Comparison of ENCODE assay signal across 18 cellular contexts in genomic region chr21:42353623-42354022, GRCh38. TPM values are rescaled to one million over a fixed set of nuclear protein-coding genes. Genes with fewer than 3 reads are reported as not detected.
DNase-seq lines count a peak whose midpoint lies in the region; ATAC-seq, FAIRE-seq and TF ChIP-seq lines count a peak whose summit lies in the region.
"Had no signal": no experiment of that assay in that cellular context is flagged by ENCODE, and none has a peak within 500 bp of the region (broad histone marks: within the 10 kb centered on the region; RNA-seq: fewer than 3 reads in every experiment).

No MANE protein-coding gene starts in this region.

- SMC1A ChIA-PET in GM12878 (lab: Charles Lee; ENCODE audit: uncharacterized antibody, unreplicated experiment): interaction anchor here (0.8 kb wide), 1 partner anchor 17 kb away, joined by 3 read pairs; no protein-coding TSS in a partner anchor

- in situ Hi-C loops in GM12878 (cut with MboI): no loop called here

- TF ChIP-seq CTCF in GM12878 (IDR thresholded peaks at IDR 0.05 in 2 of 3, conservative IDR thresholded peaks at IDR 0.05 in 1 of 3; ENCODE audit: control insufficient read depth in 2 of 3, extremely low read depth in 1 of 3, insufficient read depth in 1 of 3, low read depth in 3 of 3, low read length in 3 of 3): no peak

- peaks cover 15% of the 10 kb centered on the region; the same call in 2 of the 3 replicates for H3K9me3 ChIP-seq in GM12878 (replicated peaks; ENCODE audit: control insufficient read depth, insufficient read depth, low read length)

- no peak for TF ChIP-seq RAD21 in GM12878 (IDR thresholded peaks at IDR 0.05; ENCODE audit: insufficient read depth, low read depth, low read length)

- POLR2A ChIA-PET in activated naive CD8-positive, alpha-beta T cell treated with anti-CD3 and anti-CD28 coated beads, Interleukin-2, amount 10 ng/mL, durations not matched to agents 7 days and 5 days (lab: Charles Lee): no interaction called here
- POLR2A ChIA-PET in GM12878 (lab: Charles Lee): interaction anchor here (0.6 kb wide), 1 partner anchor 416 kb away, joined by 3 read pairs; no protein-coding TSS in a partner anchor

- TF ChIP-seq EP300 in GM12878 (IDR thresholded peaks at IDR 0.05; ENCODE audit: borderline replicate concordance in 1 of 2, control insufficient read depth in 1 of 2, low read depth in 2 of 2, low read length in 2 of 2): no peak

- RAD21 ChIA-PET in GM12878 (lab: Charles Lee; ENCODE audit: unreplicated experiment): no interaction called here

- TF ChIP-seq POLR2A in GM12878 (IDR thresholded peaks at IDR 0.05; ENCODE audit: low read depth, low read length): no peak

- H3K27ac ChIP-seq in GM12878 (ENCODE audit: control insufficient read depth, insufficient read depth): no peak overlapping the region
- H3K27ac ChIP-seq: C4-2B, HL-60 had no signal

- peaks cover 19% of the 10 kb centered on the region for H3K9me3 Mint-ChIP-seq in activated naive CD8-positive, alpha-beta T cell treated with anti-CD3 and anti-CD28 coated beads, Interleukin-2, amount 10 ng/mL, durations not matched to agents 7 days and 5 days
- H3K9me3 Mint-ChIP-seq in activated naive CD8-positive, alpha-beta T cell treated with anti-CD3 and anti-CD28 coated beads, Interleukin-2, amount 50 U/mL, for 24 hours: peaks cover 22% of the 10 kb centered on the region

- no peaks in the 10 kb centered on the region for H3K4me1 ChIP-seq in GM12878 (ENCODE audit: control insufficient read depth, insufficient read depth, low read length)

- intact Hi-C loops in GM12878 (cut with micrococcal nuclease; ENCODE audit: unreplicated experiment): no loop called here
- intact Hi-C loops in posterior vena cava (cut with DNase I): no loop called here

- no peak overlapping the region for H3K4me3 ChIP-seq in GM12878

- FAIRE-seq in GM12878 (lab: Jason Lieb, UNC): no peak
- FAIRE-seq: GM12891 had no signal

- H3K4me2 ChIP-seq in GM12878 (ENCODE audit: control insufficient read depth, insufficient read depth): no peak overlapping the region

- no peak overlapping the region for H3K27ac Mint-ChIP-seq in activated naive CD8-positive, alpha-beta T cell treated with anti-CD3 and anti-CD28 coated beads, Interleukin-2, amount 10 ng/mL, durations not matched to agents 7 days and 5 days
- no peak overlapping the region for H3K27ac Mint-ChIP-seq in activated naive CD8-positive, alpha-beta T cell treated with anti-CD3 and anti-CD28 coated beads, Interleukin-2, amount 50 U/mL, for 24 hours

- H3K27me3 ChIP-seq in GM12878 (replicated peaks in 1 of 2; ENCODE audit: control insufficient read depth in 2 of 2, insufficient read depth in 2 of 2, low read length in 1 of 2): no peaks in the 10 kb centered on the region

- no peak overlapping the region for H3K4me3 Mint-ChIP-seq in activated naive CD8-positive, alpha-beta T cell treated with anti-CD3 and anti-CD28 coated beads, Interleukin-2, amount 10 ng/mL, durations not matched to agents 7 days and 5 days
- H3K4me3 Mint-ChIP-seq in activated naive CD8-positive, alpha-beta T cell treated with anti-CD3 and anti-CD28 coated beads, Interleukin-2, amount 50 U/mL, for 24 hours: no peak overlapping the region
- H3K4me3 Mint-ChIP-seq: CD4-positive, alpha-beta memory T cell had no signal

- DNase-seq in activated naive CD8-positive, alpha-beta T cell treated with anti-CD3 and anti-CD28 coated beads, Interleukin-2, amount 10 ng/mL, durations not matched to agents 7 days and 5 days: peak; percentile 9
- DNase-seq in activated naive CD8-positive, alpha-beta T cell treated with anti-CD3 and anti-CD28 coated beads, Interleukin-2, amount 50 U/mL, for 24 hours: no peak
- DNase-seq in GM12878 (ENCODE audit: low read depth, low spot score) (no peak), posterior vena cava (ENCODE audit: low spot score) (peak; percentile 32), retina (no peak), OCI-M1 (lab: John Stamatoyannopoulos, UW) (no peak), Kasumi-1 (lab: John Stamatoyannopoulos, UW) (no peak)
- no peak for DNase-seq in stimulated activated naive CD8-positive, alpha-beta T cell treated with anti-CD3 and anti-CD28 coated beads, Interleukin-15, Interleukin-2, amounts not matched to agents 100 U/mL and 50 U/mL, for 24 hours
- DNase-seq: ACHN; CD4-positive, alpha-beta memory T cell; DMS79 had no signal

- H3K36me3 ChIP-seq in GM12878 (ENCODE audit: control insufficient read depth in 2 of 2, insufficient read depth in 2 of 2, low read length in 1 of 2): no peaks in the 10 kb centered on the region

- no peak overlapping the region for H3K9ac ChIP-seq in GM12878 (ENCODE audit: control insufficient read depth, insufficient read depth, low read length)

- CTCF ChIA-PET in GM12878 (lab: Yijun Ruan, JAX): no interaction called here

- 24% methylated on average over 5 of the region's 5 CpGs for WGBS in GM12878 (ENCODE audit: insufficient coverage, insufficient replicate concordance, low lambda C conversion rate, missing lambda C conversion rate)

- no peaks in the 10 kb centered on the region for H3K4me1 Mint-ChIP-seq in activated naive CD8-positive, alpha-beta T cell treated with anti-CD3 and anti-CD28 coated beads, Interleukin-2, amount 10 ng/mL, durations not matched to agents 7 days and 5 days
- no peaks in the 10 kb centered on the region for H3K4me1 Mint-ChIP-seq in activated naive CD8-positive, alpha-beta T cell treated with anti-CD3 and anti-CD28 coated beads, Interleukin-2, amount 50 U/mL, for 24 hours
- H3K4me1 Mint-ChIP-seq: CD4-positive, alpha-beta memory T cell had no signal

- ATAC-seq in activated naive CD8-positive, alpha-beta T cell treated with anti-CD3 and anti-CD28 coated beads, Interleukin-2, amount 10 ng/mL, durations not matched to agents 7 days and 5 days (ENCODE audit: low read depth): no peak
- ATAC-seq in activated naive CD8-positive, alpha-beta T cell treated with anti-CD3 and anti-CD28 coated beads, Interleukin-2, amount 50 U/mL, for 24 hours: no peak
- ATAC-seq in GM12878: no peak; the same call in 2 of the 3 replicates
- ATAC-seq in stimulated activated naive CD8-positive, alpha-beta T cell treated with anti-CD3 and anti-CD28 coated beads, Interleukin-15, Interleukin-2, amounts not matched to agents 100 U/mL and 50 U/mL, for 24 hours: no peak
- ATAC-seq: HCT116 had no signal

- H3K79me2 ChIP-seq in GM12878 (ENCODE audit: control insufficient read depth, insufficient read depth, low read length): no peaks in the 10 kb centered on the region

- no TSS peak for BruUV-seq in GM12878 (replicated peaks; lab: Mats Ljungman, UMichigan)

- peaks cover 7% of the 10 kb centered on the region for H3K27me3 Mint-ChIP-seq in activated naive CD8-positive, alpha-beta T cell treated with anti-CD3 and anti-CD28 coated beads, Interleukin-2, amount 10 ng/mL, durations not matched to agents 7 days and 5 days
- peaks cover 2% of the 10 kb centered on the region for H3K27me3 Mint-ChIP-seq in activated naive CD8-positive, alpha-beta T cell treated with anti-CD3 and anti-CD28 coated beads, Interleukin-2, amount 50 U/mL, for 24 hours

- H2AFZ ChIP-seq in GM12878 (ENCODE audit: control insufficient read depth, low read depth, low read length): no peak overlapping the region; the same call in 1 of the 2 replicates

- H3K36me3 Mint-ChIP-seq in activated naive CD8-positive, alpha-beta T cell treated with anti-CD3 and anti-CD28 coated beads, Interleukin-2, amount 10 ng/mL, durations not matched to agents 7 days and 5 days: peaks cover 5% of the 10 kb centered on the region
- peaks cover 2% of the 10 kb centered on the region for H3K36me3 Mint-ChIP-seq in activated naive CD8-positive, alpha-beta T cell treated with anti-CD3 and anti-CD28 coated beads, Interleukin-2, amount 50 U/mL, for 24 hours (ENCODE audit: low read depth)

- no peaks in the 10 kb centered on the region for H4K20me1 ChIP-seq in GM12878 (ENCODE audit: control insufficient read depth, insufficient read depth)

RNA-seq across cellular contexts. Expression of gene TFF2, which starts 2.8 kb away (rescaled TPM):
- total RNA-seq in activated naive CD8-positive, alpha-beta T cell treated with anti-CD3 and anti-CD28 coated beads, Interleukin-2, amount 10 ng/mL, durations not matched to agents 7 days and 5 days: not detected
- not detected in 2 replicates for total RNA-seq in GM12878 (2013; cell fraction: nucleolus; rRNA removed)
- total RNA-seq in GM12878 (2014; rRNA removed) (not detected in 2 replicates), GM12878 (2014; rRNA removed; fragmentation: Illumina TruSeq; extraction: Trizol) (not detected in 2 replicates), GM12878 (2021) (not detected in 2 replicates), posterior vena cava (not detected)
- not detected for polyA plus RNA-seq in GM12878 (2011; ENCODE audit: low read depth)
- polyA plus RNA-seq in GM12878 (2011; rRNA removed) (0.24 and 0.56 TPM in 2 replicates), GM12878 (2014; fragmentation: Illumina TruSeq; extraction: Trizol) (not detected in 2 replicates), GM12878 (2014; fragmentation: Nextera tagmentation; extraction: Ambion mirVana) (not detected), GM12878 (2014; rRNA removed) (not detected in 2 replicates), GM12878 (2016; fragmentation: Nextera tagmentation; extraction: Ambion mirVana) (not detected)
- polyA plus RNA-seq in GM12878 (2011; cell fraction: cytosol; rRNA removed): 0.37 and 0.45 TPM in 2 replicates
- 0.28 TPM in 1 of 2 replicates, not detected in the other for polyA plus RNA-seq in GM12878 (2011; cell fraction: nucleus; rRNA removed)
- not detected in 2 replicates for polyA plus RNA-seq in GM12878 (2012)
- not detected in 2 replicates for polyA minus RNA-seq in GM12878 (2011; rRNA and poly(A)+ RNA removed)
- not detected in 2 replicates for polyA minus RNA-seq in GM12878 (2011; cell fraction: cytosol; rRNA and poly(A)+ RNA removed)
- polyA minus RNA-seq in GM12878 (2011; cell fraction: nucleus; rRNA and poly(A)+ RNA removed): not detected in 2 replicates
- total RNA-seq: A172; CD4-positive, alpha-beta memory T cell; G401; H4 had no signal
- polyA plus RNA-seq: CD4-positive, alpha-beta memory T cell had no signal

RNA-seq across cellular contexts. Expression of gene TFF1, which starts 12.7 kb away (rescaled TPM):
- not detected for total RNA-seq in activated naive CD8-positive, alpha-beta T cell treated with anti-CD3 and anti-CD28 coated beads, Interleukin-2, amount 10 ng/mL, durations not matched to agents 7 days and 5 days
- not detected in 2 replicates for total RNA-seq in GM12878 (2013; cell fraction: nucleolus; rRNA removed)
- total RNA-seq in GM12878 (2014; rRNA removed) (not detected in 2 replicates), GM12878 (2014; rRNA removed; fragmentation: Illumina TruSeq; extraction: Trizol) (not detected in 2 replicates), GM12878 (2021) (0.40 TPM in 1 of 2 replicates, not detected in the other), posterior vena cava (not detected)
- polyA plus RNA-seq in GM12878 (2011; ENCODE audit: low read depth): not detected
- polyA plus RNA-seq in GM12878 (2011; rRNA removed) (not detected in 2 replicates), GM12878 (2014; fragmentation: Illumina TruSeq; extraction: Trizol) (not detected in 2 replicates), GM12878 (2014; fragmentation: Nextera tagmentation; extraction: Ambion mirVana) (under 1 TPM in 1 of 2 experiments, not detected in 1; 0.13 TPM), GM12878 (2014; rRNA removed) (0.24 TPM in 1 of 2 replicates, not detected in the other), GM12878 (2016; fragmentation: Nextera tagmentation; extraction: Ambion mirVana) (not detected)
- not detected in 2 replicates for polyA plus RNA-seq in GM12878 (2011; cell fraction: cytosol; rRNA removed)
- polyA plus RNA-seq in GM12878 (2011; cell fraction: nucleus; rRNA removed): not detected in 2 replicates
- polyA plus RNA-seq in GM12878 (2012): not detected in 2 replicates
- polyA minus RNA-seq in GM12878 (2011; rRNA and poly(A)+ RNA removed): not detected in 2 replicates
- not detected in 2 replicates for polyA minus RNA-seq in GM12878 (2011; cell fraction: cytosol; rRNA and poly(A)+ RNA removed)
- not detected in 2 replicates for polyA minus RNA-seq in GM12878 (2011; cell fraction: nucleus; rRNA and poly(A)+ RNA removed)
- total RNA-seq: A172; CD4-positive, alpha-beta memory T cell; G401; H4 had no signal
- polyA plus RNA-seq: CD4-positive, alpha-beta memory T cell had no signal

RNA-seq across cellular contexts. Expression of gene TFF3, which starts 38.4 kb away (rescaled TPM):
- total RNA-seq in activated naive CD8-positive, alpha-beta T cell treated with anti-CD3 and anti-CD28 coated beads, Interleukin-2, amount 10 ng/mL, durations not matched to agents 7 days and 5 days: not detected
- total RNA-seq in GM12878 (2013; cell fraction: nucleolus; rRNA removed): not detected in 2 replicates
- total RNA-seq in GM12878 (2014; rRNA removed) (not detected in 2 replicates), GM12878 (2014; rRNA removed; fragmentation: Illumina TruSeq; extraction: Trizol) (not detected in 2 replicates), GM12878 (2021) (0.74 TPM in 1 of 2 replicates, not detected in the other), posterior vena cava (10 to 100 TPM; 21.1 to 24.4 TPM)
- not detected for polyA plus RNA-seq in GM12878 (2011; ENCODE audit: low read depth)
- polyA plus RNA-seq in GM12878 (2011; rRNA removed) (not detected in 2 replicates), GM12878 (2014; fragmentation: Illumina TruSeq; extraction: Trizol) (not detected in 2 replicates), GM12878 (2014; fragmentation: Nextera tagmentation; extraction: Ambion mirVana) (not detected), GM12878 (2014; rRNA removed) (not detected in 2 replicates), GM12878 (2016; fragmentation: Nextera tagmentation; extraction: Ambion mirVana) (not detected)
- not detected in 2 replicates for polyA plus RNA-seq in GM12878 (2011; cell fraction: cytosol; rRNA removed)
- polyA plus RNA-seq in GM12878 (2011; cell fraction: nucleus; rRNA removed): not detected in 2 replicates
- not detected in 2 replicates for polyA plus RNA-seq in GM12878 (2012)
- polyA minus RNA-seq in GM12878 (2011; rRNA and poly(A)+ RNA removed): not detected in 2 replicates
- not detected in 2 replicates for polyA minus RNA-seq in GM12878 (2011; cell fraction: cytosol; rRNA and poly(A)+ RNA removed)
- not detected in 2 replicates for polyA minus RNA-seq in GM12878 (2011; cell fraction: nucleus; rRNA and poly(A)+ RNA removed)
- total RNA-seq: A172; CD4-positive, alpha-beta memory T cell; G401; H4 had no signal
- polyA plus RNA-seq: CD4-positive, alpha-beta memory T cell had no signal

RNA-seq across cellular contexts. Expression of gene TMPRSS3, which starts 42.2 kb away (rescaled TPM):
- 10 to 100 TPM in 1 of 2 experiments, 1 to 10 TPM in 1; 7.8 to 10.7 TPM for total RNA-seq in activated naive CD8-positive, alpha-beta T cell treated with anti-CD3 and anti-CD28 coated beads, Interleukin-2, amount 10 ng/mL, durations not matched to agents 7 days and 5 days
- total RNA-seq in GM12878 (2013; cell fraction: nucleolus; rRNA removed): 4.1 and 4.2 TPM in 2 replicates
- 0.65 and 1.4 TPM in 2 replicates for total RNA-seq in GM12878 (2014; rRNA removed)
- 0.63 and 0.83 TPM in 2 replicates for total RNA-seq in GM12878 (2014; rRNA removed; fragmentation: Illumina TruSeq; extraction: Trizol)
- 0.90 and 1.2 TPM in 2 replicates for total RNA-seq in GM12878 (2021)
- polyA plus RNA-seq in GM12878 (2011; ENCODE audit: low read depth): 13.4 TPM
- polyA plus RNA-seq in GM12878 (2011; rRNA removed): not detected in 2 replicates
- 0.03 TPM in 1 of 2 replicates, not detected in the other for polyA plus RNA-seq in GM12878 (2011; cell fraction: cytosol; rRNA removed)
- polyA plus RNA-seq in GM12878 (2011; cell fraction: nucleus; rRNA removed): 0.13 TPM in 1 of 2 replicates, not detected in the other
- 16.4 and 22.8 TPM in 2 replicates for polyA plus RNA-seq in GM12878 (2012)
- polyA plus RNA-seq in GM12878 (2014; fragmentation: Illumina TruSeq; extraction: Trizol): 0.17 and 0.51 TPM in 2 replicates
- 1 to 10 TPM in 1 of 2 experiments, under 1 TPM in 1; 0.82 to 1.5 TPM for polyA plus RNA-seq in GM12878 (2014; fragmentation: Nextera tagmentation; extraction: Ambion mirVana)
- 0.51 and 1.3 TPM in 2 replicates for polyA plus RNA-seq in GM12878 (2014; rRNA removed)
- polyA plus RNA-seq in GM12878 (2016; fragmentation: Nextera tagmentation; extraction: Ambion mirVana): under 1 TPM; 0.56 to 0.59 TPM
- 0.10 TPM in 1 of 2 replicates, not detected in the other for polyA minus RNA-seq in GM12878 (2011; rRNA and poly(A)+ RNA removed)
- polyA minus RNA-seq in GM12878 (2011; cell fraction: cytosol; rRNA and poly(A)+ RNA removed): 1.6 TPM in 1 of 2 replicates, not detected in the other
- not detected in 2 replicates for polyA minus RNA-seq in GM12878 (2011; cell fraction: nucleus; rRNA and poly(A)+ RNA removed)
- total RNA-seq in posterior vena cava: not detected
- total RNA-seq: G401 had no signal

RNA-seq across cellular contexts. Expression of gene UBASH3A, which starts 50.1 kb away (rescaled TPM):
- 10 to 100 TPM; 77.8 to 80.2 TPM for total RNA-seq in activated naive CD8-positive, alpha-beta T cell treated with anti-CD3 and anti-CD28 coated beads, Interleukin-2, amount 10 ng/mL, durations not matched to agents 7 days and 5 days
- 1.8 and 1.9 TPM in 2 replicates for total RNA-seq in GM12878 (2013; cell fraction: nucleolus; rRNA removed)
- 0.05 and 0.17 TPM in 2 replicates for total RNA-seq in GM12878 (2014; rRNA removed)
- 0.05 and 0.13 TPM in 2 replicates for total RNA-seq in GM12878 (2014; rRNA removed; fragmentation: Illumina TruSeq; extraction: Trizol)
- total RNA-seq in GM12878 (2021): 0.27 and 0.28 TPM in 2 replicates
- 0.16 TPM for polyA plus RNA-seq in GM12878 (2011; ENCODE audit: low read depth)
- 0.16 and 0.33 TPM in 2 replicates for polyA plus RNA-seq in GM12878 (2011; rRNA removed)
- polyA plus RNA-seq in GM12878 (2011; cell fraction: cytosol; rRNA removed): 0.36 and 0.57 TPM in 2 replicates
- 1.8 and 2.2 TPM in 2 replicates for polyA plus RNA-seq in GM12878 (2011; cell fraction: nucleus; rRNA removed)
- 0.26 and 0.59 TPM in 2 replicates for polyA plus RNA-seq in GM12878 (2012)
- polyA plus RNA-seq in GM12878 (2014; fragmentation: Illumina TruSeq; extraction: Trizol): 0.17 and 0.21 TPM in 2 replicates
- polyA plus RNA-seq in GM12878 (2014; fragmentation: Nextera tagmentation; extraction: Ambion mirVana): under 1 TPM in 1 of 2 experiments, not detected in 1; 0.04 TPM
- 0.20 and 0.23 TPM in 2 replicates for polyA plus RNA-seq in GM12878 (2014; rRNA removed)
- polyA plus RNA-seq in GM12878 (2016; fragmentation: Nextera tagmentation; extraction: Ambion mirVana): under 1 TPM; 0.26 to 0.39 TPM
- 0.72 TPM in 1 of 2 replicates, not detected in the other for polyA minus RNA-seq in GM12878 (2011; rRNA and poly(A)+ RNA removed)
- 0.73 TPM in 1 of 2 replicates, not detected in the other for polyA minus RNA-seq in GM12878 (2011; cell fraction: cytosol; rRNA and poly(A)+ RNA removed)
- polyA minus RNA-seq in GM12878 (2011; cell fraction: nucleus; rRNA and poly(A)+ RNA removed): 0.73 and 0.86 TPM in 2 replicates
- total RNA-seq in posterior vena cava: under 1 TPM; 0.32 to 0.38 TPM
- total RNA-seq: A172, G401, H4 had no signal

Comparison
In these comparisons a context has a peak if more than half of its experiments do, and no peak if none do; other contexts are left out.
1. DNase-seq: peak in activated naive CD8-positive, alpha-beta T cell treated with anti-CD3 and anti-CD28 coated beads, Interleukin-2, amount 10 ng/mL, durations not matched to agents 7 days and 5 days (single experiment) and posterior vena cava (single experiment); none in activated naive CD8-positive, alpha-beta T cell treated with anti-CD3 and anti-CD28 coated beads, Interleukin-2, amount 50 U/mL, for 24 hours (single experiment), GM12878 (single experiment), retina (single experiment), stimulated activated naive CD8-positive, alpha-beta T cell treated with anti-CD3 and anti-CD28 coated beads, Interleukin-15, Interleukin-2, amounts not matched to agents 100 U/mL and 50 U/mL, for 24 hours (single experiment), OCI-M1 (single experiment) and Kasumi-1 (0 of 2).
2. RNA of gene TFF3, which starts 38.4 kb away (total RNA-seq): 21.1 to 24.4 TPM in posterior vena cava; not detected in activated naive CD8-positive, alpha-beta T cell treated with anti-CD3 and anti-CD28 coated beads, Interleukin-2, amount 10 ng/mL, durations not matched to agents 7 days and 5 days and 0.74 TPM in GM12878; every median in the first group is over 10 times any median in the second.